ENCODE assay signal across 19 cellular contexts in the genomic region with DNA sequence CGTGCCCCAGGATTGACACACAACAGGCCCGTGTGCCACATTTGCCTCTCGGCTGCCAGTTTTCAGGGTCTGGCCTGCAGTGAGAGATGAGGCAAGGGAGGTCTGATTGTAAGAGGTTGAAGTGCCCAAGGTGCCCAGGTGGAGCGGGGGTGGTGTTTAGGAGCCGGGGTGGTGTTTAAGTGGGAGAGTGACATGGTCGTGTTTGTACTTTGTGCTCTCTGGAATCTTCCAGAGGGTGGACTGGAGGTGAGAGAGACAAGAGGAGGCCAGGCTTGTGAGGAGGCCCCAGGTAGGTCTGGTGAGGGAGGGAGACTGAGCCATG. TPM values are rescaled to one million over a fixed set of nuclear protein-coding genes. Genes with fewer than 3 reads are reported as not detected.
DNase-seq lines count a peak whose midpoint lies in the region; ATAC-seq, FAIRE-seq and TF ChIP-seq lines count a peak whose summit lies in the region.
"Had no signal": no experiment of that assay in that cellular context is flagged by ENCODE, and none has a peak within 500 bp of the region (broad histone marks: within the 10 kb centered on the region; RNA-seq: fewer than 3 reads in every experiment).

No MANE protein-coding gene starts in this region.

- POLR2A ChIA-PET in endothelial cell of umbilical vein (lab: Charles Lee) = no interaction called here

- H3K27me3 ChIP-seq in GM06990 (replicated peaks; ENCODE audit: control insufficient read depth, insufficient read depth, low read length) = no peaks in the 10 kb centered on the region
- H3K27me3 ChIP-seq in endothelial cell of umbilical vein (ENCODE audit: control insufficient read depth in 2 of 2, insufficient read depth in 2 of 2, low read length in 2 of 2) = no peaks in the 10 kb centered on the region
- no peaks in the 10 kb centered on the region for H3K27me3 ChIP-seq in osteoblast (ENCODE audit: insufficient read depth, low read length)
- H3K27me3 ChIP-seq: uterus had no signal

- H3K27ac Mint-ChIP-seq in IgD-negative memory B cell = peak overlapping the region in 2 of 3 donors; percentile 13 to 90
- H3K27ac Mint-ChIP-seq: endodermal cell had no signal

- no peaks in the 10 kb centered on the region for H3K36me3 Mint-ChIP-seq in IgD-negative memory B cell

- H3K9ac ChIP-seq in endothelial cell of umbilical vein (replicated peaks; ENCODE audit: extremely low read depth, insufficient read depth, low read length) = no peak overlapping the region

- peaks cover 0 to 5% (median 0%) of the 10 kb centered on the region in 3 donors for H3K4me1 Mint-ChIP-seq in IgD-negative memory B cell

- TF ChIP-seq CTCF in GM06990 (IDR thresholded peaks at IDR 0.05; ENCODE audit: insufficient read depth, low read length, poor library complexity, severe bottlenecking) (no peak), endothelial cell of umbilical vein (IDR thresholded peaks at IDR 0.05; ENCODE audit: extremely low read depth in 1 of 2, insufficient read depth in 1 of 2, low read depth in 1 of 2, low read length in 2 of 2) (no peak), osteoblast (IDR thresholded peaks at IDR 0.05; ENCODE audit: extremely low read depth, low read depth, low read length) (no peak)

- BruUV-seq in endothelial cell of umbilical vein (replicated peaks; lab: Mats Ljungman, UMichigan) = no TSS peak

- no peaks in the 10 kb centered on the region for H3K27me3 Mint-ChIP-seq in IgD-negative memory B cell

- no peak for TF ChIP-seq POLR2A in endothelial cell of umbilical vein (IDR thresholded peaks at IDR 0.05; ENCODE audit: low read depth, low read length)

- no peaks in the 10 kb centered on the region for H3K9me3 ChIP-seq in endothelial cell of umbilical vein (replicated peaks; ENCODE audit: control insufficient read depth, insufficient read depth, low read length)
- no peaks in the 10 kb centered on the region for H3K9me3 ChIP-seq in osteoblast (ENCODE audit: low read depth, low read length)
- H3K9me3 ChIP-seq: uterus had no signal

- peak overlapping the region; percentile 47 for H2AFZ ChIP-seq in endothelial cell of umbilical vein (ENCODE audit: low read depth, low read length)
- no peak overlapping the region for H2AFZ ChIP-seq in osteoblast (ENCODE audit: low read length)

- intact Hi-C loops in endothelial cell of umbilical vein (cut with micrococcal nuclease) = no loop called here

- no peak overlapping the region for H3K27ac ChIP-seq in endothelial cell of umbilical vein (ENCODE audit: insufficient read depth, low read depth, low read length)
- H3K27ac ChIP-seq in osteoblast (ENCODE audit: low read depth, low read length) = peak overlapping the region; percentile 87
- H3K27ac ChIP-seq: uterus, VCaP had no signal

- dilution Hi-C loops in endothelial cell of umbilical vein (cut with MboI; ENCODE audit: extremely low pct_ligation_motif_present, low sequenced_read_pairs) = no loop called here

- no peaks in the 10 kb centered on the region for H4K20me1 ChIP-seq in endothelial cell of umbilical vein (replicated peaks; ENCODE audit: control insufficient read depth, extremely low read depth, insufficient read depth, low read length)
- no peaks in the 10 kb centered on the region for H4K20me1 ChIP-seq in osteoblast (ENCODE audit: insufficient read depth, low read length)

- no peaks in the 10 kb centered on the region for H3K36me3 ChIP-seq in GM06990 (ENCODE audit: control insufficient read depth, insufficient read depth, low read length)
- no peaks in the 10 kb centered on the region for H3K36me3 ChIP-seq in endothelial cell of umbilical vein (ENCODE audit: control insufficient read depth in 2 of 2, extremely low read depth in 1 of 2, insufficient read depth in 2 of 2, low read length in 2 of 2)
- no peaks in the 10 kb centered on the region for H3K36me3 ChIP-seq in osteoblast (ENCODE audit: insufficient read depth, low read length)
- H3K36me3 ChIP-seq: uterus had no signal

- H3K4me3 ChIP-seq in GM06990 (replicated peaks; ENCODE audit: low read depth, low read length) (no peak overlapping the region), endothelial cell of umbilical vein (replicated peaks in 1 of 3; ENCODE audit: insufficient read depth in 1 of 3, low read depth in 1 of 3, low read length in 3 of 3) (no peak overlapping the region), osteoblast (ENCODE audit: insufficient read depth, low read length) (no peak overlapping the region)
- H3K4me3 ChIP-seq: uterus had no signal

- H3K4me1 ChIP-seq in endothelial cell of umbilical vein (ENCODE audit: control insufficient read depth, extremely low read depth, insufficient read depth, low read length) = peaks cover 5% of the 10 kb centered on the region
- H3K4me1 ChIP-seq in osteoblast (ENCODE audit: insufficient read depth, low read length) = peaks cover 28% of the 10 kb centered on the region

- H3K9me3 Mint-ChIP-seq in IgD-negative memory B cell = no peaks in the 10 kb centered on the region
- H3K9me3 Mint-ChIP-seq: endodermal cell had no signal

- H3K79me2 ChIP-seq in endothelial cell of umbilical vein (ENCODE audit: control insufficient read depth, insufficient read depth, low read length) (no peaks in the 10 kb centered on the region), osteoblast (ENCODE audit: insufficient read depth, low read length) (no peaks in the 10 kb centered on the region)

- DNase-seq in GM06990 (ENCODE audit: extremely low read depth, insufficient read length) = peak; percentile 3
- DNase-seq in endothelial cell of umbilical vein (ENCODE audit: low read depth, low spot score) = no peak
- no peak for DNase-seq in osteoblast (ENCODE audit: insufficient read length, low spot score, missing footprints)
- DNase-seq in NCI-H128 (lab: John Stamatoyannopoulos, UW; ENCODE audit: unreplicated experiment) = no peak
- no peak for DNase-seq in GM19240 (ENCODE audit: insufficient read length, low spot score)
- DNase-seq: endodermal cell, hippocampal formation, Kasumi-1, NCI-H1105, NCI-H2107, NCI-H524 treated with DMSO at 0.1 percent for 48 hours, Right ventricle myocardium superior, T-helper 1 cell, uterus had no signal

- H3K4me2 ChIP-seq in endothelial cell of umbilical vein (ENCODE audit: insufficient read depth, low read length) = no peak overlapping the region
- H3K4me2 ChIP-seq in osteoblast (ENCODE audit: insufficient read depth, low read length) = peak overlapping the region; percentile 27

- no peak for ATAC-seq in HG03520 (IDR thresholded peaks at IDR 0.05; ENCODE audit: unreplicated experiment)

- no peak overlapping the region for H3K4me3 Mint-ChIP-seq in IgD-negative memory B cell
- H3K4me3 Mint-ChIP-seq: endodermal cell had no signal

- no peaks in the 10 kb centered on the region for H3K9me1 ChIP-seq in endothelial cell of umbilical vein (replicated peaks; ENCODE audit: control insufficient read depth, extremely low read depth, insufficient read depth, low read length)

- CTCF ChIA-PET in endothelial cell of umbilical vein (lab: Charles Lee) = interaction anchor here (0.6 to 2.3 kb wide), 4 partner anchors 11 to 337 kb away, joined by 3 to 9 read pairs (median 6); no protein-coding TSS in a partner anchor

- no peak for FAIRE-seq in endothelial cell of umbilical vein (lab: Jason Lieb, UNC)
- FAIRE-seq: GM19239 had no signal

TF ChIP-seq in endothelial cell of umbilical vein, 7 proteins besides CTCF, POLR2A, EP300 and RAD21:
- TF ChIP-seq EZH2 (IDR thresholded peaks at IDR 0.05; ENCODE audit: borderline replicate concordance, low read depth, low read length, severe bottlenecking) (no peak), FOS (IDR thresholded peaks at IDR 0.05; ENCODE audit: borderline replicate concordance, insufficient read depth, low read length) (no peak), MAX (IDR thresholded peaks at IDR 0.05; ENCODE audit: insufficient read depth, insufficient read length) (no peak), JUN (IDR thresholded peaks at IDR 0.05; ENCODE audit: borderline replicate concordance, insufficient read depth, insufficient read length, low read depth) (no peak), MYC (IDR thresholded peaks at IDR 0.05; ENCODE audit: low read depth, low read length) (no peak), GATA2 (IDR thresholded peaks at IDR 0.05; ENCODE audit: insufficient read depth, insufficient read length, low read depth, low read length) (no peak)
TF ChIP-seq in endothelial cell of umbilical vein: peak in this region for 0.

RNA-seq across cellular contexts. Expression of gene SLC5A10, which starts 10.5 kb away (rescaled TPM):
- 0.79 TPM for polyA plus RNA-seq in IgD-negative memory B cell
- not detected in 2 replicates for total RNA-seq in endothelial cell of umbilical vein
- not detected in 2 replicates for polyA plus RNA-seq in endothelial cell of umbilical vein
- polyA plus RNA-seq in endothelial cell of umbilical vein (2011; cell fraction: cytosol; rRNA removed) = 0.01 TPM in 1 of 2 replicates, not detected in the other
- polyA plus RNA-seq in endothelial cell of umbilical vein (2011; cell fraction: nucleus; rRNA removed) = not detected in 2 replicates
- 0.71 and 0.72 TPM in 2 replicates for polyA plus RNA-seq in endothelial cell of umbilical vein (2012)
- not detected in 2 replicates for polyA minus RNA-seq in endothelial cell of umbilical vein
- not detected for polyA minus RNA-seq in endothelial cell of umbilical vein (2011; cell fraction: cytosol; rRNA and poly(A)+ RNA removed)
- polyA minus RNA-seq in endothelial cell of umbilical vein (2011; cell fraction: nucleus; rRNA and poly(A)+ RNA removed) = not detected in 2 replicates
- not detected in 2 replicates for total RNA-seq in osteoblast
- total RNA-seq: mesenteric fat pad, Right ventricle myocardium superior, uterus had no signal

RNA-seq across cellular contexts. Expression of gene FAM83G, which starts 42.1 kb away (rescaled TPM):
- polyA plus RNA-seq in IgD-negative memory B cell (6.8 TPM), endothelial cell of umbilical vein (7.0 and 8.2 TPM in 2 replicates)
- total RNA-seq in endothelial cell of umbilical vein (10.9 and 11.1 TPM in 2 replicates), osteoblast (9.1 and 11.6 TPM in 2 replicates)
- polyA plus RNA-seq in endothelial cell of umbilical vein (2011; cell fraction: cytosol; rRNA removed) = 5.4 and 6.6 TPM in 2 replicates
- polyA plus RNA-seq in endothelial cell of umbilical vein (2011; cell fraction: nucleus; rRNA removed) = 10.4 and 10.9 TPM in 2 replicates
- polyA plus RNA-seq in endothelial cell of umbilical vein (2012) = 8.6 and 10.0 TPM in 2 replicates
- 7.3 and 8.5 TPM in 2 replicates for polyA minus RNA-seq in endothelial cell of umbilical vein
- 12.8 TPM for polyA minus RNA-seq in endothelial cell of umbilical vein (2011; cell fraction: cytosol; rRNA and poly(A)+ RNA removed)
- polyA minus RNA-seq in endothelial cell of umbilical vein (2011; cell fraction: nucleus; rRNA and poly(A)+ RNA removed) = 6.1 and 8.1 TPM in 2 replicates
